19 cellular contexts compared by ENCODE assay signal in genomic region chr10:51079766-51080165, GRCh38. TPM values are rescaled to one million over a fixed set of nuclear protein-coding genes. Genes with fewer than 3 reads are reported as not detected.
DNase-seq lines count a peak whose midpoint lies in the region; ATAC-seq, FAIRE-seq and TF ChIP-seq lines count a peak whose summit lies in the region.
"Had no signal": no experiment of that assay in that cellular context is flagged by ENCODE, and none has a peak within 500 bp of the region (broad histone marks: within the 10 kb centered on the region; RNA-seq: fewer than 3 reads in every experiment).

No MANE protein-coding gene starts in this region.

- POLR2A ChIA-PET in H1 (lab: Charles Lee; ENCODE audit: partially characterized antibody): interaction anchor here (0.6 to 1.7 kb wide), 3 partner anchors 31 to 490 kb away, joined by 3 read pairs; no protein-coding TSS in a partner anchor

- peak; percentile 55 for FAIRE-seq in H1 (lab: Jason Lieb, UNC)
- FAIRE-seq: D721Med had no signal

- no peak overlapping the region; a peak in 2 of 5 replicates for H3K4me3 Mint-ChIP-seq in H9
- H3K4me3 Mint-ChIP-seq: CD8-positive, alpha-beta T cell had no signal

- no peak overlapping the region for H3T11ph ChIP-seq in H9 (ENCODE audit: low read length)

- no peak overlapping the region for H4K5ac ChIP-seq in H9 (ENCODE audit: insufficient read length, low read depth, low read length)
- no peak overlapping the region for H4K5ac ChIP-seq in H1 (ENCODE audit: insufficient read length, low read depth, low read length)

- peaks cover 17% of the 10 kb centered on the region for H3K27me3 Mint-ChIP-seq in H9 (ENCODE audit: low read depth)

- H4K8ac ChIP-seq in H9 (replicated peaks; ENCODE audit: insufficient read length, low read depth, low read length) (no peak overlapping the region), H1 (ENCODE audit: extremely low read depth, insufficient read depth, low read length) (no peak overlapping the region)

- H2AK5ac ChIP-seq in H9 (ENCODE audit: insufficient read length, low read length) (no peak overlapping the region), H1 (ENCODE audit: low read depth, low read length) (no peak overlapping the region)

- no peak overlapping the region for H3K4ac ChIP-seq in H9 (ENCODE audit: low read depth, low read length)
- H3K4ac ChIP-seq in H1 (replicated peaks; ENCODE audit: insufficient read length, low read depth, low read length): no peak overlapping the region

- H3K36me3 ChIP-seq in H1 (ENCODE audit: control insufficient read depth in 2 of 4, insufficient read depth in 4 of 4, low read length in 3 of 4): no peaks in the 10 kb centered on the region
- H3K36me3 ChIP-seq in muscle layer of colon (ENCODE audit: insufficient read depth, low read length): no peaks in the 10 kb centered on the region
- no peaks in the 10 kb centered on the region for H3K36me3 ChIP-seq in thyroid gland
- H3K36me3 ChIP-seq in Peyer's patch: no peaks in the 10 kb centered on the region

- H3K79me1 ChIP-seq in H9 (ENCODE audit: insufficient read depth, low read depth, low read length, poor library complexity, severe bottlenecking) (no peaks in the 10 kb centered on the region), H1 (ENCODE audit: low read depth, low read length) (no peaks in the 10 kb centered on the region)

- H4K91ac ChIP-seq in H9 (ENCODE audit: insufficient read length, low read depth, low read length) (no peak overlapping the region), H1 (replicated peaks; ENCODE audit: insufficient read length, low read length) (no peak overlapping the region)

- H3K27ac ChIP-seq in H9 (ENCODE audit: insufficient read length, low read depth, low read length) (peak overlapping the region; percentile 90), H1 (ENCODE audit: low read depth, low read length) (peak overlapping the region; percentile 16; the same call in 1 of the 2 replicates), muscle layer of colon (ENCODE audit: low read depth, low read length) (peak overlapping the region; percentile 28), thyroid gland (peak overlapping the region; percentile 11 to 55 (median 28)), Peyer's patch (peak overlapping the region in 1 of 4 donors; percentile 23)

- no peak overlapping the region for H2BK12ac ChIP-seq in H9 (ENCODE audit: insufficient read length, low read depth, low read length)
- H2BK12ac ChIP-seq in H1 (ENCODE audit: low read depth, low read length): no peak overlapping the region; the same call in 1 of the 2 replicates

- TF ChIP-seq POLR2A in H1 (IDR thresholded peaks at IDR 0.05; ENCODE audit: control extremely low read depth in 1 of 2, low read depth in 2 of 2, low read length in 2 of 2) (no peak), thyroid gland (IDR thresholded peaks at IDR 0.05) (no peak), Peyer's patch (IDR thresholded peaks at IDR 0.05) (no peak)

- intact Hi-C loops in thyroid gland (cut with DNase I): no loop called here

- H3K27ac Mint-ChIP-seq in H9: peak overlapping the region in 2 of 3 experiments; percentile 68 to 88; a peak in 5 of 7 replicates
- H3K27ac Mint-ChIP-seq: CD8-positive, alpha-beta T cell had no signal

- H3K23ac ChIP-seq in H9 (ENCODE audit: insufficient read length, low read depth, low read length) (no peak overlapping the region), H1 (ENCODE audit: insufficient read length) (no peak overlapping the region)

- H3K4me3 ChIP-seq in H1 (ENCODE audit: extremely low read depth in 1 of 4, insufficient read depth in 2 of 4, low read depth in 3 of 4, low read length in 4 of 4) (peak overlapping the region in 1 of 4 experiments; percentile 25; a peak in 1 of 8 replicates), muscle layer of colon (ENCODE audit: low read depth in 1 of 2, low read length in 2 of 2) (no peak overlapping the region), thyroid gland (replicated peaks in 1 of 3) (no peak overlapping the region), Peyer's patch (no peak overlapping the region)

- peaks cover 49 to 64% of the 10 kb centered on the region in 2 experiments for H3K4me1 Mint-ChIP-seq in H9

- H3K9me3 ChIP-seq in H9 (ENCODE audit: control insufficient read depth, low read depth, low read length) (no peaks in the 10 kb centered on the region), H1 (ENCODE audit: insufficient read depth in 2 of 2, low read depth in 1 of 2, low read length in 1 of 2) (no peaks in the 10 kb centered on the region), muscle layer of colon (ENCODE audit: low read length) (no peaks in the 10 kb centered on the region), thyroid gland (no peaks in the 10 kb centered on the region), Peyer's patch (no peaks in the 10 kb centered on the region)

- H3K56ac ChIP-seq in H9 (ENCODE audit: insufficient read length, low read depth, low read length): no peak overlapping the region
- no peak overlapping the region for H3K56ac ChIP-seq in H1 (replicated peaks; ENCODE audit: insufficient read length, low read depth, low read length)

- no peaks in the 10 kb centered on the region for H3K9me3 Mint-ChIP-seq in H9
- H3K9me3 Mint-ChIP-seq: CD8-positive, alpha-beta T cell had no signal

- ATAC-seq in GM19397 (IDR thresholded peaks at IDR 0.05; ENCODE audit: unreplicated experiment): no peak
- ATAC-seq: CD8-positive, alpha-beta T cell; HCT116; Right ventricle myocardium inferior had no signal

- H3K4me2 ChIP-seq in H9 (ENCODE audit: insufficient read depth, insufficient read length, low read length) (peak overlapping the region; percentile 53), H1 (ENCODE audit: insufficient read depth in 1 of 2, low read depth in 2 of 2, low read length in 2 of 2) (peak overlapping the region; percentile 26 to 49; a peak in 3 of 4 replicates)

- TF ChIP-seq EP300 in H1 (IDR thresholded peaks at IDR 0.05; ENCODE audit: borderline replicate concordance in 1 of 2, low read depth in 2 of 2, low read length in 2 of 2): no peak

- no peak overlapping the region for H2BK5ac ChIP-seq in H9 (ENCODE audit: insufficient read length, low read length)
- peak overlapping the region; percentile 55 for H2BK5ac ChIP-seq in H1 (ENCODE audit: low read depth, low read length)

- H3K23me2 ChIP-seq in H9 (ENCODE audit: insufficient read length, low read depth, low read length, poor library complexity, severe bottlenecking) (peaks cover 10% of the 10 kb centered on the region), H1 (ENCODE audit: low read depth, low read length) (peaks cover 4% of the 10 kb centered on the region; the same call in 1 of the 2 replicates)

- TF ChIP-seq CTCF in H9 (conservative IDR thresholded peaks at IDR 0.05) (no peak), H1 (IDR thresholded peaks at IDR 0.05; ENCODE audit: control extremely low read depth in 1 of 3, insufficient read depth in 1 of 3, low read depth in 1 of 3, low read length in 3 of 3) (no peak), thyroid gland (IDR thresholded peaks at IDR 0.05) (no peak), Peyer's patch (IDR thresholded peaks at IDR 0.05) (no peak)

- H3K9ac ChIP-seq in H9 (ENCODE audit: extremely low read depth, insufficient read length, low read length) (no peak overlapping the region), H1 (replicated peaks in 1 of 4; ENCODE audit: extremely low read depth in 1 of 4, low read depth in 3 of 4, low read length in 3 of 4) (no peak overlapping the region), muscle layer of colon (ENCODE audit: low read length) (no peak overlapping the region)

- H2AFZ ChIP-seq in H9 (ENCODE audit: low read length) (no peak overlapping the region), H1 (ENCODE audit: low read length) (no peak overlapping the region)

- H3K14ac ChIP-seq in H9 (ENCODE audit: insufficient read depth, low read length) (no peak overlapping the region), H1 (ENCODE audit: insufficient read length) (no peak overlapping the region)

- H3K79me2 ChIP-seq in H9 (ENCODE audit: insufficient read depth, low read length) (peaks cover 2% of the 10 kb centered on the region; the same call in 1 of the 2 replicates), H1 (ENCODE audit: control insufficient read depth in 1 of 2, insufficient read depth in 2 of 2, low read length in 2 of 2) (peaks cover 0 to 51% of the 10 kb centered on the region in 2 experiments; a peak in 3 of 4 replicates)

- H4K20me1 ChIP-seq in H9 (ENCODE audit: control insufficient read depth, insufficient read depth, insufficient read length) (no peaks in the 10 kb centered on the region), H1 (replicated peaks in 1 of 2; ENCODE audit: control insufficient read depth in 1 of 2, insufficient read depth in 2 of 2, low read length in 2 of 2) (no peaks in the 10 kb centered on the region)

- H3K18ac ChIP-seq in H9 (ENCODE audit: insufficient read length, low read depth, low read length): no peak overlapping the region
- H3K18ac ChIP-seq in H1 (ENCODE audit: extremely low read depth, low read length): no peak overlapping the region

- no peak overlapping the region for H2BK15ac ChIP-seq in H9 (ENCODE audit: low read depth, low read length)
- H2BK15ac ChIP-seq in H1 (ENCODE audit: low read length): no peak overlapping the region

- peaks cover 25% of the 10 kb centered on the region for H3K4me1 ChIP-seq in H9 (ENCODE audit: insufficient read depth, low read length)
- H3K4me1 ChIP-seq in H1 (replicated peaks in 1 of 4; ENCODE audit: control insufficient read depth in 3 of 4, insufficient read depth in 4 of 4, low read length in 3 of 4): peaks cover 9 to 29% (median 17%) of the 10 kb centered on the region in 4 experiments; a peak in 6 of 7 replicates
- peaks cover 33% of the 10 kb centered on the region for H3K4me1 ChIP-seq in muscle layer of colon (ENCODE audit: insufficient read depth, low read length)
- peaks cover 17 to 23% of the 10 kb centered on the region in 2 donors for H3K4me1 ChIP-seq in thyroid gland
- peaks cover 0 to 6% (median 0%) of the 10 kb centered on the region in 4 donors for H3K4me1 ChIP-seq in Peyer's patch

- DNase-seq in H9 (no peak), H1 (ENCODE audit: low read depth in 1 of 2, low spot score in 2 of 2) (no peak), thyroid gland (no peak), anterior cingulate cortex (lab: John Stamatoyannopoulos, UW) (no peak), Peyer's patch (no peak), mesenteric fat pad (ENCODE audit: low spot score) (no peak)
- DNase-seq: CD8-positive, alpha-beta T cell; DMS79; KBM-7; MV-4-11; NCI-H1417 treated with DMSO at 0.1 percent for 48 hours; NCI-H1930; NCI-H446; NCI-H774 had no signal

- WGBS in H9 (ENCODE audit: extremely low coverage, insufficient read length, low lambda C conversion rate): no CpG with 5 or more reads among the region's 3 CpGs
- WGBS in H1 (ENCODE audit: extremely low coverage in 1 of 2, insufficient coverage in 1 of 2, insufficient read length in 1 of 2, insufficient replicate concordance in 2 of 2, low coverage in 1 of 2, low lambda C conversion rate in 2 of 2, missing lambda C conversion rate in 1 of 2), 2 experiments: 31% methylated on average over 3 of the region's 3 CpGs; no CpG with 5 or more reads in 1 of the 2 experiments
- WGBS in thyroid gland, 2 donors: 76 to 77% methylated on average over 3 of the region's 3 CpGs

- TF ChIP-seq RAD21 in H1 (IDR thresholded peaks at IDR 0.05 in 1 of 2, conservative IDR thresholded peaks at IDR 0.05 in 1 of 2; ENCODE audit: low read depth in 2 of 2, low read length in 2 of 2): no peak

- CTCF ChIA-PET in H1 (lab: Charles Lee; ENCODE audit: partially characterized antibody): interaction anchor here (0.9 to 5.4 kb wide), 4 partner anchors 11 to 27 kb away, joined by 3 to 30 read pairs (median 5); no protein-coding TSS in a partner anchor

- H3K27me3 ChIP-seq in H9 (ENCODE audit: insufficient read depth, low read length) (no peaks in the 10 kb centered on the region; the same call in 1 of the 2 replicates), H1 (replicated peaks in 1 of 4; ENCODE audit: control insufficient read depth in 3 of 4, extremely low read depth in 1 of 4, insufficient read depth in 3 of 4, low read length in 3 of 4) (no peaks in the 10 kb centered on the region), muscle layer of colon (ENCODE audit: control insufficient read depth in 1 of 2, insufficient read depth in 2 of 2, low read length in 2 of 2) (no peaks in the 10 kb centered on the region), thyroid gland (no peaks in the 10 kb centered on the region), Peyer's patch (no peaks in the 10 kb centered on the region)

- H2BK120ac ChIP-seq in H9 (ENCODE audit: low read depth, low read length, poor library complexity, severe bottlenecking) (no peak overlapping the region), H1 (replicated peaks; ENCODE audit: low read depth, low read length) (no peak overlapping the region)

- no peak overlapping the region for H2BK20ac ChIP-seq in H9 (ENCODE audit: low read depth, low read length, poor library complexity, severe bottlenecking)
- no peak overlapping the region for H2BK20ac ChIP-seq in H1 (ENCODE audit: low read length)

- H3K36me3 Mint-ChIP-seq in H9 (ENCODE audit: insufficient read depth in 1 of 3, low read depth in 3 of 3): no peaks in the 10 kb centered on the region; a peak in 1 of 7 replicates
- H3K36me3 Mint-ChIP-seq: CD8-positive, alpha-beta T cell had no signal

RNA-seq across cellular contexts. Expression of gene PRKG1, which starts 5.5 kb away (rescaled TPM):
- 10.0 and 10.4 TPM in 2 replicates for total RNA-seq in H9 (2021)
- total RNA-seq in H1 (2021; fragmentation: NEBNext Ultra II Directional; extraction: Animal tissue kit (Norgen Biotek cat#: 25700)): 15.2 and 16.0 TPM in 2 replicates
- polyA plus RNA-seq in H1 (2011; rRNA removed): 4.2 and 5.0 TPM in 2 replicates
- polyA plus RNA-seq in H1 (2011; cell fraction: cytosol; rRNA removed): 5.2 TPM
- 19.1 TPM for polyA plus RNA-seq in H1 (2011; cell fraction: nucleus; rRNA removed)
- 7.0 to 10.5 TPM (median 8.0 TPM) in 4 replicates for polyA plus RNA-seq in H1 (2012, experiment 1 of 2)
- 1.1 TPM for polyA plus RNA-seq in H1 (2012, experiment 2 of 2)
- 8.5 TPM for polyA plus RNA-seq in H1 (2013, experiment 1 of 2)
- 6.6 TPM for polyA plus RNA-seq in H1 (2013, experiment 2 of 2)
- 24.1 and 34.9 TPM in 2 replicates for polyA minus RNA-seq in H1 (2011; rRNA and poly(A)+ RNA removed)
- 10.3 TPM for polyA minus RNA-seq in H1 (2011; cell fraction: cytosol; rRNA and poly(A)+ RNA removed)
- 147 TPM for polyA minus RNA-seq in H1 (2011; cell fraction: nucleus; rRNA and poly(A)+ RNA removed)
- total RNA-seq in thyroid gland: 10 to 100 TPM; 26.5 to 72.3 (median 58.1) TPM
- total RNA-seq in Peyer's patch: 10 to 100 TPM; 24.0 to 89.1 (median 45.7) TPM
- total RNA-seq in mesenteric fat pad: 12.9 TPM
- total RNA-seq: CD8-positive, alpha-beta T cell had no signal
